In genomic region chr6:14765106-14765505, GRCh38 we compare ENCODE assay signal across 19 cellular contexts.
DNase-seq lines count a peak whose midpoint lies in the region; ATAC-seq and TF ChIP-seq lines count a peak whose summit lies in the region.
"Had no signal": no experiment of that assay in that cellular context is flagged by ENCODE, and none has a peak within 500 bp of the region (broad histone marks: within the 10 kb centered on the region; RNA-seq: fewer than 3 reads in every experiment).

No MANE protein-coding gene starts in this region.

- H3K4me1 ChIP-seq in GM23338 (ENCODE audit: insufficient read depth), result peaks cover 4% of the 10 kb centered on the region; the same call in 1 of the 2 replicates
- H3K4me1 ChIP-seq: adrenal gland had no signal

- no peaks in the 10 kb centered on the region for H3K79me2 ChIP-seq in GM23338 (replicated peaks; ENCODE audit: insufficient read depth)

- peaks cover 5% of the 10 kb centered on the region for H3K9me2 ChIP-seq in GM23338 (ENCODE audit: insufficient read depth)

- H3K27me3 ChIP-seq in GM23338 (ENCODE audit: insufficient read depth), result no peaks in the 10 kb centered on the region
- H3K27me3 ChIP-seq: adrenal gland, stomach had no signal

- no peak for TF ChIP-seq CTCF in NB4 (IDR thresholded peaks at IDR 0.05; ENCODE audit: low read depth, low read length)
- TF ChIP-seq CTCF in cardiac fibroblast (IDR thresholded peaks at IDR 0.05; ENCODE audit: low read depth, low read length), result no peak
- TF ChIP-seq CTCF in retinal pigment epithelial cell (conservative IDR thresholded peaks at IDR 0.05; ENCODE audit: low read depth, low read length), result no peak
- no peak for TF ChIP-seq CTCF in GM23338 (conservative IDR thresholded peaks at IDR 0.05; ENCODE audit: low read depth in 2 of 2)

- H3K4me1 Mint-ChIP-seq in activated CD4-positive, alpha-beta T cell treated with anti-CD3 and anti-CD28 coated beads for 36 hours, result peaks cover 29% of the 10 kb centered on the region
- peaks cover 8% of the 10 kb centered on the region; the same call in 2 of the 3 replicates for H3K4me1 Mint-ChIP-seq in GM23338

- no peak overlapping the region for H2AFZ ChIP-seq in GM23338

- no peak overlapping the region for H3K4me2 ChIP-seq in GM23338

- H3K9me3 Mint-ChIP-seq in activated CD4-positive, alpha-beta T cell treated with anti-CD3 and anti-CD28 coated beads for 36 hours (ENCODE audit: low read depth), result peaks cover 1% of the 10 kb centered on the region
- no peaks in the 10 kb centered on the region; the same call in 1 of the 3 replicates for H3K9me3 Mint-ChIP-seq in GM23338
- H3K9me3 Mint-ChIP-seq: activated CD8-positive, alpha-beta T cell treated with anti-CD3 and anti-CD28 coated beads for 36 hours; activated T-helper 1 cell treated with anti-CD3 and anti-CD28 coated beads, Interleukin-12 subunit alpha, Interleukin-12 subunit beta, Interleukin-2, Interleukin-4 antibody, amounts not matched to agents 30 ng/mL and 10 ng/mL and 1 ng/mL, durations not matched to agents 14 hours and 24 hours and 36 hours; CD8-positive, alpha-beta T cell; H9; nephron had no signal

- no peak overlapping the region for H3K27ac Mint-ChIP-seq in activated CD4-positive, alpha-beta T cell treated with anti-CD3 and anti-CD28 coated beads for 36 hours
- H3K27ac Mint-ChIP-seq in GM23338, result no peak overlapping the region
- H3K27ac Mint-ChIP-seq: activated CD8-positive, alpha-beta T cell treated with anti-CD3 and anti-CD28 coated beads for 36 hours; activated T-helper 1 cell treated with anti-CD3 and anti-CD28 coated beads, Interleukin-12 subunit alpha, Interleukin-12 subunit beta, Interleukin-2, Interleukin-4 antibody, amounts not matched to agents 30 ng/mL and 10 ng/mL and 1 ng/mL, durations not matched to agents 14 hours and 24 hours and 36 hours; CD8-positive, alpha-beta T cell; nephron had no signal

- H3K4me3 Mint-ChIP-seq in activated CD4-positive, alpha-beta T cell treated with anti-CD3 and anti-CD28 coated beads for 36 hours, result no peak overlapping the region
- no peak overlapping the region for H3K4me3 Mint-ChIP-seq in GM23338
- H3K4me3 Mint-ChIP-seq: activated CD8-positive, alpha-beta T cell treated with anti-CD3 and anti-CD28 coated beads for 36 hours; activated T-helper 1 cell treated with anti-CD3 and anti-CD28 coated beads, Interleukin-12 subunit alpha, Interleukin-12 subunit beta, Interleukin-2, Interleukin-4 antibody, amounts not matched to agents 30 ng/mL and 10 ng/mL and 1 ng/mL, durations not matched to agents 14 hours and 24 hours and 36 hours; CD8-positive, alpha-beta T cell; H9; nephron had no signal

- no peaks in the 10 kb centered on the region for H4K20me1 ChIP-seq in GM23338 (replicated peaks; ENCODE audit: insufficient read depth)

- no peaks in the 10 kb centered on the region for H3K27me3 Mint-ChIP-seq in activated CD4-positive, alpha-beta T cell treated with anti-CD3 and anti-CD28 coated beads for 36 hours
- H3K27me3 Mint-ChIP-seq in GM23338 (ENCODE audit: insufficient read depth, low read depth, poor library complexity), result peaks cover 2% of the 10 kb centered on the region
- H3K27me3 Mint-ChIP-seq: activated CD8-positive, alpha-beta T cell treated with anti-CD3 and anti-CD28 coated beads for 36 hours had no signal

- intact Hi-C loops in activated CD4-positive, alpha-beta T cell treated with anti-CD3 and anti-CD28 coated beads for 36 hours (cut with DNase I, micrococcal nuclease), result no loop called here

- no peak for TF ChIP-seq POLR2A in NB4 (IDR thresholded peaks at IDR 0.05; ENCODE audit: extremely low read depth, insufficient read length)

- H3K4me3 ChIP-seq in NB4 (ENCODE audit: low read depth, low read length), result no peak overlapping the region
- H3K4me3 ChIP-seq in cardiac fibroblast (replicated peaks in 1 of 2; ENCODE audit: low read depth in 2 of 2, low read length in 2 of 2), result no peak overlapping the region
- no peak overlapping the region for H3K4me3 ChIP-seq in retinal pigment epithelial cell (ENCODE audit: low read length)
- no peak overlapping the region for H3K4me3 ChIP-seq in GM23338
- H3K4me3 ChIP-seq: adrenal gland, SK-N-MC, stomach had no signal

- H3F3A ChIP-seq in GM23338 (replicated peaks; ENCODE audit: low read depth), result no peaks in the 10 kb centered on the region

- H3K36me3 ChIP-seq in GM23338 (ENCODE audit: insufficient read depth), result no peaks in the 10 kb centered on the region
- H3K36me3 ChIP-seq: adrenal gland, stomach had no signal

- no peaks in the 10 kb centered on the region for H3K36me3 Mint-ChIP-seq in activated CD4-positive, alpha-beta T cell treated with anti-CD3 and anti-CD28 coated beads for 36 hours (ENCODE audit: low read depth)
- H3K36me3 Mint-ChIP-seq in GM23338 (ENCODE audit: low read depth), result no peaks in the 10 kb centered on the region
- H3K36me3 Mint-ChIP-seq: CD8-positive, alpha-beta T cell had no signal

- H3K27ac ChIP-seq in GM23338 (ENCODE audit: low read depth), result no peak overlapping the region
- H3K27ac ChIP-seq: adrenal gland, stomach had no signal

- CTCF ChIA-PET in activated CD4-positive, alpha-beta T cell treated with anti-CD3 and anti-CD28 coated beads for 36 hours (lab: Charles Lee), result no interaction called here

- POLR2A ChIA-PET in activated CD4-positive, alpha-beta T cell treated with anti-CD3 and anti-CD28 coated beads for 36 hours (lab: Charles Lee), result no interaction called here

- DNase-seq in activated CD4-positive, alpha-beta T cell treated with anti-CD3 and anti-CD28 coated beads for 36 hours, result no peak
- DNase-seq in activated CD4-positive, alpha-beta T cell treated with anti-CD3 and anti-CD28 coated beads for 48 hours, result no peak
- DNase-seq in NB4 (ENCODE audit: low read depth), result peak; percentile 50
- peak; percentile 27 to 44 for DNase-seq in cardiac fibroblast (ENCODE audit: low read depth in 2 of 2)
- peak; percentile 68 for DNase-seq in retinal pigment epithelial cell (ENCODE audit: low read depth)
- DNase-seq in GM23338 (ENCODE audit: low spot score), result no peak
- DNase-seq in activated CD4-positive, alpha-beta T cell treated with anti-CD3 and anti-CD28 coated beads for 4 hours, result no peak
- DNase-seq: 8988T; activated CD8-positive, alpha-beta T cell treated with anti-CD3 and anti-CD28 coated beads for 36 hours; adrenal gland; CD8-positive, alpha-beta T cell; H9; NCI-H1048; NCI-H526 treated with DMSO at 0.1 percent for 48 hours; stomach had no signal

- ATAC-seq in activated CD4-positive, alpha-beta T cell treated with anti-CD3 and anti-CD28 coated beads for 36 hours, result peak; percentile 26
- ATAC-seq in GM19467 (IDR thresholded peaks at IDR 0.05; ENCODE audit: unreplicated experiment) (no peak), GM23338 (no peak)
- ATAC-seq: activated CD8-positive, alpha-beta T cell treated with anti-CD3 and anti-CD28 coated beads for 36 hours; CD8-positive, alpha-beta T cell had no signal

TF ChIP-seq in GM23338, 12 proteins besides CTCF, POLR2A, EP300 and RAD21:
- TF ChIP-seq REST (IDR thresholded peaks at IDR 0.05; ENCODE audit: unreplicated experiment) (no peak), STAT1 (IDR thresholded peaks at IDR 0.05; ENCODE audit: unreplicated experiment) (no peak), ZNF331 (CRISPR knock-in tag; IDR thresholded peaks at IDR 0.05; ENCODE audit: low read depth) (no peak), EZH2 (IDR thresholded peaks at IDR 0.05; ENCODE audit: low read depth, unreplicated experiment) (no peak)
TF ChIP-seq in GM23338: peak in this region for 0.

Comparison
In these comparisons a context has a peak if more than half of its experiments do, and no peak if none do; other contexts are left out.
1. DNase-seq: peak in NB4 (single experiment), cardiac fibroblast (2 of 2) and retinal pigment epithelial cell (single experiment); none in activated CD4-positive, alpha-beta T cell treated with anti-CD3 and anti-CD28 coated beads for 36 hours (single experiment), activated CD4-positive, alpha-beta T cell treated with anti-CD3 and anti-CD28 coated beads for 48 hours (single experiment), GM23338 (single experiment) and activated CD4-positive, alpha-beta T cell treated with anti-CD3 and anti-CD28 coated beads for 4 hours (0 of 2).